1 cellular context compared by ENCODE assay signal in genomic region chr17:29589524-29590260, GRCh38.
TF ChIP-seq lines count a peak whose summit lies in the region.

Gene GIT1, minus strand, starts transcription at chr17:29589648. Its CDS starts 270 bp downstream, at chr17:29589378.

TF ChIP-seq in K562, 482 proteins besides CTCF, POLR2A, EP300 and RAD21 (continued from another document):
- TF ChIP-seq ASH1L (IDR thresholded peaks at IDR 0.05; ENCODE audit: borderline replicate concordance, low read depth, partially characterized antibody) (no peak), ATF1 (CRISPR knock-in tag; IDR thresholded peaks at IDR 0.05) (no peak), ATF1 (tag; IDR thresholded peaks at IDR 0.05) (peak; percentile 27; the same call in 1 of the 2 replicates), ZBTB7A (IDR thresholded peaks at IDR 0.05; ENCODE audit: borderline replicate concordance, control insufficient read depth, low read depth, low read length) (peak; percentile 88), PHTF2 (CRISPR knock-in tag; IDR thresholded peaks at IDR 0.05) (no peak), VEZF1 (CRISPR knock-in tag; IDR thresholded peaks at IDR 0.05) (peak; percentile 100), E2F4 (CRISPR knock-in tag; IDR thresholded peaks at IDR 0.05; ENCODE audit: low read depth) (no peak), ZNF274 (IDR thresholded peaks at IDR 0.05; ENCODE audit: borderline replicate concordance, low read depth, low read length) (no peak)
- TF ChIP-seq, protein P1, sequence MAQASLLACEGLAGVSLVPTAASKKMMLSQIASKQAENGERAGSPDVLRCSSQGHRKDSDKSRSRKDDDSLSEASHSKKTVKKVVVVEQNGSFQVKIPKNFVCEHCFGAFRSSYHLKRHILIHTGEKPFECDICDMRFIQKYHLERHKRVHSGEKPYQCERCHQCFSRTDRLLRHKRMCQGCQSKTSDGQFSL (CRISPR knock-in tag; IDR thresholded peaks at IDR 0.05), result no peak
- TF ChIP-seq, protein P1 (tag; IDR thresholded peaks at IDR 0.05), result no peak
- TF ChIP-seq, protein P2, sequence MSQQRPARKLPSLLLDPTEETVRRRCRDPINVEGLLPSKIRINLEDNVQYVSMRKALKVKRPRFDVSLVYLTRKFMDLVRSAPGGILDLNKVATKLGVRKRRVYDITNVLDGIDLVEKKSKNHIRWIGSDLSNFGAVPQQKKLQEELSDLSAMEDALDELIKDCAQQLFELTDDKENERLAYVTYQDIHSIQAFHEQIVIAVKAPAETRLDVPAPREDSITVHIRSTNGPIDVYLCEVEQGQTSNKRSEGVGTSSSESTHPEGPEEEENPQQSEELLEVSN (IDR thresholded peaks at IDR 0.05; ENCODE audit: borderline replicate concordance in 1 of 2, extremely low read depth in 1 of 2, insufficient read depth in 1 of 2, insufficient read length in 1 of 2, low read depth in 1 of 2, low read length in 1 of 2, poor library complexity in 1 of 2, severe bottlenecking in 1 of 2), result peak in 1 of 2 experiments; percentile 72
